10 cellular contexts compared by ENCODE assay signal in the genomic region with DNA sequence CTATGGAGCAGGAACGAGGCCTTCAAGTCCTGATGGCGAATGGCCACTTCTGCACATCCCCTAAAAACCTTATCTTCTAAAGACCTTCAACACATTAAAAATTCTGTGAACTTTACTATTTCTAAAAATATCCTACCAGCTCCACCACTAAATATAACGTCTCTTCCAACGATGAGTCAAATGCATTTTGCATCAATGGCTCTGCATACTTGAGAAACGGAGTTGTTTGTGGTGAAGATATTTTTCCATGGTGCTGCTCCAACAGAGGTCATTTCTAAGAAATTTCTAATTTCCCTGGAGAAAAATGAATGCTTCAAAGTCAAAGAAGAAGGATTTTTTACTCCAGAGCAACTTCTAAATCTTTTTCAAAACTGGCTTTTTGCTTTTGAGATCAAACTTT.
DNase-seq lines count a peak whose midpoint lies in the region; ATAC-seq, FAIRE-seq and TF ChIP-seq lines count a peak whose summit lies in the region.
"Had no signal": no experiment of that assay in that cellular context is flagged by ENCODE, and none has a peak within 500 bp of the region (broad histone marks: within the 10 kb centered on the region; RNA-seq: fewer than 3 reads in every experiment).

No MANE protein-coding gene starts in this region.

- H3K27ac ChIP-seq in esophagus squamous epithelium (peak overlapping the region in 3 of 4 donors; percentile 18 to 70 (median 67)), muscle layer of duodenum (ENCODE audit: low read length) (peak overlapping the region; percentile 78), vagina (peak overlapping the region; percentile 94)

- ATAC-seq in Right ventricle myocardium inferior, result peak; percentile 58
- ATAC-seq: WTC11 had no signal

- no peak for DNase-seq in Right ventricle myocardium inferior (ENCODE audit: missing footprints)
- DNase-seq in cardiac septum (ENCODE audit: low spot score), result no peak
- no peak for DNase-seq in esophagus squamous epithelium (lab: John Stamatoyannopoulos, UW)
- no peak for DNase-seq in vagina (ENCODE audit: extremely low spot score in 2 of 2)
- DNase-seq in islet precursor cell, result no peak
- DNase-seq in dermis blood vessel endothelial cell, result no peak
- DNase-seq in GM12891 (ENCODE audit: insufficient read length, low spot score), result no peak

- H3K36me3 ChIP-seq in esophagus squamous epithelium, result no peaks in the 10 kb centered on the region
- H3K36me3 ChIP-seq in muscle layer of duodenum (ENCODE audit: control insufficient read depth in 1 of 2, insufficient read depth in 2 of 2, low read length in 2 of 2), result no peaks in the 10 kb centered on the region
- no peaks in the 10 kb centered on the region for H3K36me3 ChIP-seq in vagina

- H3K4me3 ChIP-seq in esophagus squamous epithelium, result no peak overlapping the region
- H3K4me3 ChIP-seq in muscle layer of duodenum (ENCODE audit: low read depth in 1 of 2, low read length in 2 of 2), result no peak overlapping the region
- no peak overlapping the region for H3K4me3 ChIP-seq in vagina
- H3K4me3 ChIP-seq: A549 had no signal

- TF ChIP-seq CTCF in esophagus squamous epithelium (IDR thresholded peaks at IDR 0.05), result no peak
- TF ChIP-seq CTCF in vagina (IDR thresholded peaks at IDR 0.05), result no peak

- intact Hi-C loops in Right ventricle myocardium inferior (cut with DNase I), result no loop called here
- intact Hi-C loops in cardiac septum (cut with DNase I), result loop anchor here (5.0 kb wide), 2 partner anchors 59 to 251 kb away; no protein-coding TSS in a partner anchor
- intact Hi-C loops in esophagus squamous epithelium (cut with DNase I), result no loop called here
- intact Hi-C loops in vagina (cut with DNase I), result no loop called here

- no peaks in the 10 kb centered on the region for H3K27me3 ChIP-seq in esophagus squamous epithelium
- H3K27me3 ChIP-seq in muscle layer of duodenum (ENCODE audit: low read depth, low read length), result no peaks in the 10 kb centered on the region
- H3K27me3 ChIP-seq in vagina, result no peaks in the 10 kb centered on the region

- TF ChIP-seq POLR2A in esophagus squamous epithelium (IDR thresholded peaks at IDR 0.05) (no peak), vagina (IDR thresholded peaks at IDR 0.05) (no peak), GM12891 (IDR thresholded peaks at IDR 0.05; ENCODE audit: low read depth, low read length) (no peak)

- peaks cover 0 to 43% (median 17%) of the 10 kb centered on the region in 3 donors for H3K4me1 ChIP-seq in esophagus squamous epithelium
- H3K4me1 ChIP-seq in muscle layer of duodenum (ENCODE audit: control insufficient read depth in 1 of 2, insufficient read depth in 2 of 2, low read length in 2 of 2), result peaks cover 0 to 4% of the 10 kb centered on the region in 2 donors
- peaks cover 41% of the 10 kb centered on the region for H3K4me1 ChIP-seq in vagina

- 63 to 70% methylated on average over 5 of the region's 5 CpGs for WGBS in esophagus squamous epithelium, 2 donors

- no peaks in the 10 kb centered on the region for H3K9me3 ChIP-seq in esophagus squamous epithelium
- H3K9me3 ChIP-seq in muscle layer of duodenum (ENCODE audit: control insufficient read depth in 1 of 2, low read length in 2 of 2), result no peaks in the 10 kb centered on the region
- no peaks in the 10 kb centered on the region for H3K9me3 ChIP-seq in vagina
- H3K9me3 ChIP-seq: A549 had no signal

- no peak for FAIRE-seq in GM12891 (lab: Jason Lieb, UNC)
- FAIRE-seq: A549 had no signal

TF ChIP-seq in GM12891, 5 proteins besides CTCF, POLR2A, EP300 and RAD21:
- TF ChIP-seq POLR2AphosphoS5 (IDR thresholded peaks at IDR 0.05; ENCODE audit: low read depth, low read length) (no peak), PAX5 (IDR thresholded peaks at IDR 0.05; ENCODE audit: insufficient read depth, low read length, severe bottlenecking) (no peak), POU2F2 (IDR thresholded peaks at IDR 0.05; ENCODE audit: low read depth, low read length) (no peak), TAF1 (IDR thresholded peaks at IDR 0.05; ENCODE audit: low read depth, low read length) (no peak), SPI1 (IDR thresholded peaks at IDR 0.05; ENCODE audit: low read depth, low read length) (no peak)
